ENCODE assay signal across 9 cellular contexts in the genomic region with DNA sequence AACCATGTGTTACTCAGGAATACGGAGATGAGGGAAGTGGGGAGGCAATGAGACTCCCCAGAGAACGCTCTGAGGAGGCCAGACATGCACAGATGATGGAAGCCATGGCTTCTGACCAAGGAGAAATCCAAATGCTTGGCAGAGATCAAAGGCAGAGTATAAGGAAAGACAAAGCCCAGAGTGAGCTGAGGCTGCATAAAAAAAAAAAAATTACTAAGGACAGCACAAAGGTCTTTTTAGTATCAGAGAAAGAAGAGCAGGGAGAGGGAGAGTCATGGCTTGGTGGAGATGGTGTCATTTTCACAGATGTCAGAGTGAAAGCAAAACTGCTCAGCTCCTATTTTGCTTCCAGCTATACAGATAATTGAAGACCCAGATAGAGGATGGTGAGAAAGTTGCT. TPM values are rescaled to one million over a fixed set of nuclear protein-coding genes. Genes with fewer than 3 reads are reported as not detected.
A peak's percentile ranks its signal among the peaks of the same experiment; 100 is the strongest.
DNase-seq lines count a peak whose midpoint lies in the region; ATAC-seq and TF ChIP-seq lines count a peak whose summit lies in the region.
"Had no signal": no experiment of that assay in that cellular context is flagged by ENCODE, and none has a peak within 500 bp of the region (broad histone marks: within the 10 kb centered on the region; RNA-seq: fewer than 3 reads in every experiment).

No MANE protein-coding gene starts in this region.

- WGBS in stomach, 5 donors, result 55 to 64% (median 59%) methylated on average over 2 of the region's 2 CpGs

- H3K36me3 Mint-ChIP-seq in Caco-2 (ENCODE audit: insufficient read depth, unreplicated experiment), result no peaks in the 10 kb centered on the region

- H3K4me3 Mint-ChIP-seq in Caco-2 (ENCODE audit: unreplicated experiment), result no peak overlapping the region

- H3K27ac Mint-ChIP-seq in Caco-2 (ENCODE audit: unreplicated experiment), result no peak overlapping the region

- H3K4me1 ChIP-seq in stomach (peaks cover 0 to 29% (median 9%) of the 10 kb centered on the region in 4 donors), Caco-2 (no peaks in the 10 kb centered on the region)

- DNase-seq in stomach (no peak), Caco-2 (no peak)
- DNase-seq in activated T-cell treated with anti-CD3 and anti-CD28 coated beads, Interleukin-2, amount 50 U/mL, for 48 hours, result no peak

- no peak overlapping the region for H3K4me3 ChIP-seq in stomach
- H3K4me3 ChIP-seq in Caco-2 (ENCODE audit: low read depth, low read length), result no peak overlapping the region

- no peaks in the 10 kb centered on the region for H3K36me3 ChIP-seq in stomach
- no peaks in the 10 kb centered on the region for H3K36me3 ChIP-seq in Caco-2 (ENCODE audit: control insufficient read depth, insufficient read depth, low read length)

- no peaks in the 10 kb centered on the region for H3K9me3 Mint-ChIP-seq in Caco-2 (ENCODE audit: unreplicated experiment)

- no TSS peak for BruUV-seq in Caco-2 (replicated peaks; lab: Mats Ljungman, UMichigan)

- peak; percentile 80 for ATAC-seq in GM19452 (IDR thresholded peaks at IDR 0.05; ENCODE audit: unreplicated experiment)
- ATAC-seq in HG02885 (IDR thresholded peaks at IDR 0.05; ENCODE audit: poor library complexity, unreplicated experiment), result peak; percentile 70
- no peak for ATAC-seq in HG03135 (IDR thresholded peaks at IDR 0.05; ENCODE audit: unreplicated experiment)

- no peak for TF ChIP-seq POLR2A in stomach (IDR thresholded peaks at IDR 0.05)

- TF ChIP-seq CTCF in stomach (IDR thresholded peaks at IDR 0.05), result no peak
- no peak for TF ChIP-seq CTCF in Caco-2 (IDR thresholded peaks at IDR 0.05; ENCODE audit: insufficient read depth in 1 of 2, low read depth in 1 of 2, low read length in 1 of 2, severe bottlenecking in 1 of 2, unreplicated experiment in 1 of 2)

- no peaks in the 10 kb centered on the region for H3K4me1 Mint-ChIP-seq in Caco-2 (ENCODE audit: low read depth, unreplicated experiment)

- POLR2A ChIA-PET in Caco-2 (lab: Charles Lee), result no interaction called here

- intact Hi-C loops in stomach (cut with DNase I; ENCODE audit: low total_unique reads) (no loop called here), Caco-2 (cut with micrococcal nuclease; ENCODE audit: unreplicated experiment) (no loop called here)

- H3K27ac ChIP-seq in angular gyrus (ENCODE audit: low read depth, low read length) (peak overlapping the region; percentile 86), stomach (peak overlapping the region in 3 of 5 donors; percentile 13 to 47 (median 18))

- no peaks in the 10 kb centered on the region for H3K9me3 ChIP-seq in stomach
- no peaks in the 10 kb centered on the region for H3K9me3 ChIP-seq in Caco-2

- no peaks in the 10 kb centered on the region for H3K27me3 ChIP-seq in stomach
- no peaks in the 10 kb centered on the region for H3K27me3 ChIP-seq in Caco-2 (replicated peaks; ENCODE audit: control insufficient read depth, insufficient read depth, low read length)

- CTCF ChIA-PET in Caco-2 (lab: Charles Lee), result no interaction called here

- TF ChIP-seq EP300 in stomach (IDR thresholded peaks at IDR 0.05), result no peak

- no peaks in the 10 kb centered on the region for H3K27me3 Mint-ChIP-seq in Caco-2 (ENCODE audit: insufficient read depth, unreplicated experiment)

RNA-seq across cellular contexts. Expression of a gene that starts 8.1 kb away (rescaled TPM):
- 10 to 100 TPM in 1 of 5 donors, 1 to 10 TPM in 3, under 1 TPM in 1; 0.29 to 30.4 (median 6.4) TPM for total RNA-seq in stomach
- 1 to 10 TPM; 3.1 to 10.0 (median 6.0) TPM for polyA plus RNA-seq in stomach
- total RNA-seq in Caco-2 (2022), result 0.58 TPM in 1 of 2 replicates, not detected in the other

RNA-seq across cellular contexts. Expression of a gene that starts 37.2 kb away (rescaled TPM):
- total RNA-seq in stomach (100 to 1,000 TPM in 1 of 5 donors, 10 to 100 TPM in 4; 26.3 to 101 (median 73.7) TPM), Caco-2 (2022) (123 and 135 TPM in 2 replicates)
- polyA plus RNA-seq in stomach, result 100 to 1,000 TPM in 1 of 3 donors, 10 to 100 TPM in 2; 54.5 to 106 (median 87.5) TPM

RNA-seq across cellular contexts. Expression of a gene that starts 54.7 kb away (rescaled TPM):
- total RNA-seq in stomach, result not detected
- polyA plus RNA-seq in stomach, result not detected
- not detected in 2 replicates for total RNA-seq in Caco-2 (2022)
- total RNA-seq: M059J; T-helper 1 cell treated with Interleukin-12 subunit alpha and Interleukin-12 subunit beta and Interleukin-4 antibody, amounts not matched to agents 30 ng/mL and 1 ng/mL, for 36 hours had no signal
